In the genomic region with DNA sequence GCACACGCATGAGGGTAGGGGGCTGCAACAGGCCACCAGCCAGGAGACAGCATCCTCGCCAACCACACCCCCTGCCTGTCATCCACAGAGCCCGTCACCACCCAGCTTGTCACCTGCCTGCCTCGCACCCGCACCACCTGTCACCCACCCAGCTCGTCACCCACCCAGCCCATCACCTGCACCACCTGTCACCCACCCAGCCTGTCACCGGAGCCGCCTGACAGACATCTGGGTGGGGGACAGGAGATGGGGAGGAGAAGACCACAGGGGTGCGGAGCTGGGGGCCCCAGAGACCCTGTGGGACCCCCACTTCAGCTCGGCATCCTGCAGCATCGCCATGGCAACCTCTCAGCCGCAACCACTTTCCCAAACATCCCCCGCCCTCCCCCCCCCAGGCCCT, we compare ENCODE assay signal across 1 cellular context.
TF ChIP-seq lines count a peak whose summit lies in the region.

No MANE protein-coding gene starts in this region.

TF ChIP-seq in H1, 55 proteins besides CTCF, POLR2A, EP300 and RAD21:
- no peak for TF ChIP-seq ASH2L (IDR thresholded peaks at IDR 0.05; ENCODE audit: low read length)
- TF ChIP-seq, protein P1, sequence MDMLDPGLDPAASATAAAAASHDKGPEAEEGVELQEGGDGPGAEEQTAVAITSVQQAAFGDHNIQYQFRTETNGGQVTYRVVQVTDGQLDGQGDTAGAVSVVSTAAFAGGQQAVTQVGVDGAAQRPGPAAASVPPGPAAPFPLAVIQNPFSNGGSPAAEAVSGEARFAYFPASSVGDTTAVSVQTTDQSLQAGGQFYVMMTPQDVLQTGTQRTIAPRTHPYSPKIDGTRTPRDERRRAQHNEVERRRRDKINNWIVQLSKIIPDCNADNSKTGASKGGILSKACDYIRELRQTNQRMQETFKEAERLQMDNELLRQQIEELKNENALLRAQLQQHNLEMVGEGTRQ (IDR thresholded peaks at IDR 0.05; ENCODE audit: low read length), result no peak
- TF ChIP-seq SIX5 (IDR thresholded peaks at IDR 0.05; ENCODE audit: low read depth, low read length), result no peak
- no peak for TF ChIP-seq FOSL1 (IDR thresholded peaks at IDR 0.05; ENCODE audit: insufficient read depth, low read depth, low read length)
